ENCODE assay signal across 7 cellular contexts in genomic region chr4:174318829-174319764, GRCh38. TPM values are rescaled to one million over a fixed set of nuclear protein-coding genes. Genes with fewer than 3 reads are reported as not detected.
DNase-seq lines count a peak whose midpoint lies in the region; FAIRE-seq and TF ChIP-seq lines count a peak whose summit lies in the region.

No MANE protein-coding gene starts in this region.

- no peaks in the 10 kb centered on the region for H3K27me3 ChIP-seq in spleen (replicated peaks in 1 of 7)

- peak; percentile 92 for FAIRE-seq in frontal cortex (lab: Jason Lieb, UNC)

- DNase-seq in EL = peak; percentile 28
- peak; percentile 13 for DNase-seq in HCEC 1CT
- peak; percentile 21 for DNase-seq in RPMI8226
- DNase-seq in frontal cortex (ENCODE audit: low spot score in 2 of 2) = no peak
- no peak for DNase-seq in spleen
- DNase-seq in activated CD4-positive, alpha-beta T cell treated with anti-CD3 and anti-CD28 coated beads, Interleukin-2, amount 50 U/mL, for 48 hours = no peak
- no peak for DNase-seq in activated naive CD4-positive, alpha-beta T cell treated with anti-CD3 and anti-CD28 coated beads for 36 hours

- H3K27ac ChIP-seq in spleen = no peak overlapping the region

- intact Hi-C loops in spleen (cut with DNase I; ENCODE audit: low total_unique reads) = no loop called here
- intact Hi-C loops in activated naive CD4-positive, alpha-beta T cell treated with anti-CD3 and anti-CD28 coated beads for 36 hours (cut with micrococcal nuclease) = loop anchor here (1.0 to 5.0 kb wide), 4 partner anchors 97 to 812 kb away; no protein-coding TSS in a partner anchor

- no peaks in the 10 kb centered on the region for H3K27me3 Mint-ChIP-seq in activated naive CD4-positive, alpha-beta T cell treated with anti-CD3 and anti-CD28 coated beads for 36 hours (ENCODE audit: low read depth)

- H3K4me3 ChIP-seq in spleen = no peak overlapping the region

- H3K4me1 Mint-ChIP-seq in activated naive CD4-positive, alpha-beta T cell treated with anti-CD3 and anti-CD28 coated beads for 36 hours (ENCODE audit: low read depth) = no peaks in the 10 kb centered on the region

- no peak overlapping the region for H3K27ac Mint-ChIP-seq in activated naive CD4-positive, alpha-beta T cell treated with anti-CD3 and anti-CD28 coated beads for 36 hours

- H3K36me3 Mint-ChIP-seq in activated naive CD4-positive, alpha-beta T cell treated with anti-CD3 and anti-CD28 coated beads for 36 hours (ENCODE audit: low read depth) = peaks cover 7% of the 10 kb centered on the region

- no peaks in the 10 kb centered on the region for H3K4me1 ChIP-seq in spleen

- peak in 10 of 11 experiments; percentile 6 to 62 (median 51) for TF ChIP-seq CTCF in spleen (IDR thresholded peaks at IDR 0.05 in 8 of 11, conservative IDR thresholded peaks at IDR 0.05 in 3 of 11)

- no peaks in the 10 kb centered on the region for H3K9me3 ChIP-seq in spleen

- peaks cover 0 to 56% (median 8%) of the 10 kb centered on the region in 6 donors for H3K36me3 ChIP-seq in spleen

- 81 to 92% (median 84%) methylated on average over 8 of the region's 8 CpGs for WGBS in spleen, 5 donors

- CTCF ChIA-PET in activated naive CD4-positive, alpha-beta T cell treated with anti-CD3 and anti-CD28 coated beads for 36 hours (lab: Charles Lee) = interaction anchor here (0.6 to 1.6 kb wide), 6 partner anchors 10 to 106 kb away, joined by 3 to 8 read pairs (median 4); no protein-coding TSS in a partner anchor

- no peak overlapping the region for H3K4me3 Mint-ChIP-seq in activated naive CD4-positive, alpha-beta T cell treated with anti-CD3 and anti-CD28 coated beads for 36 hours

- no peak for TF ChIP-seq POLR2A in spleen (IDR thresholded peaks at IDR 0.05)

- no peaks in the 10 kb centered on the region for H3K9me3 Mint-ChIP-seq in activated naive CD4-positive, alpha-beta T cell treated with anti-CD3 and anti-CD28 coated beads for 36 hours

RNA-seq across cellular contexts. Expression of gene CEP44, which starts 35.4 kb away (rescaled TPM):
- 24.5 TPM for total RNA-seq in frontal cortex
- total RNA-seq in spleen = 10 to 100 TPM; 15.2 to 27.7 (median 19.7) TPM
- 1 to 10 TPM; 5.6 to 8.1 (median 6.3) TPM for polyA plus RNA-seq in spleen
- 10 to 100 TPM; 41.2 to 41.4 TPM for total RNA-seq in activated naive CD4-positive, alpha-beta T cell treated with anti-CD3 and anti-CD28 coated beads for 36 hours

RNA-seq across cellular contexts. Expression of gene FBXO8, which starts 35.6 kb away (rescaled TPM):
- 24.1 TPM for total RNA-seq in frontal cortex
- total RNA-seq in spleen = 10 to 100 TPM; 23.2 to 38.4 (median 30.0) TPM
- polyA plus RNA-seq in spleen = 10 to 100 TPM in 2 of 3 donors, 1 to 10 TPM in 1; 9.7 to 15.1 (median 14.8) TPM
- total RNA-seq in activated naive CD4-positive, alpha-beta T cell treated with anti-CD3 and anti-CD28 coated beads for 36 hours = 10 to 100 TPM; 19.9 to 21.2 TPM

Comparison
In these comparisons a context has a peak if more than half of its experiments do, and no peak if none do; other contexts are left out.
1. DNase-seq: peak in EL (single experiment), HCEC 1CT (single experiment) and RPMI8226 (single experiment); none in frontal cortex (0 of 2), spleen (single experiment), activated CD4-positive, alpha-beta T cell treated with anti-CD3 and anti-CD28 coated beads, Interleukin-2, amount 50 U/mL, for 48 hours (0 of 2) and activated naive CD4-positive, alpha-beta T cell treated with anti-CD3 and anti-CD28 coated beads for 36 hours (single experiment).